ENCODE assay signal across 1 cellular context in the genomic region with DNA sequence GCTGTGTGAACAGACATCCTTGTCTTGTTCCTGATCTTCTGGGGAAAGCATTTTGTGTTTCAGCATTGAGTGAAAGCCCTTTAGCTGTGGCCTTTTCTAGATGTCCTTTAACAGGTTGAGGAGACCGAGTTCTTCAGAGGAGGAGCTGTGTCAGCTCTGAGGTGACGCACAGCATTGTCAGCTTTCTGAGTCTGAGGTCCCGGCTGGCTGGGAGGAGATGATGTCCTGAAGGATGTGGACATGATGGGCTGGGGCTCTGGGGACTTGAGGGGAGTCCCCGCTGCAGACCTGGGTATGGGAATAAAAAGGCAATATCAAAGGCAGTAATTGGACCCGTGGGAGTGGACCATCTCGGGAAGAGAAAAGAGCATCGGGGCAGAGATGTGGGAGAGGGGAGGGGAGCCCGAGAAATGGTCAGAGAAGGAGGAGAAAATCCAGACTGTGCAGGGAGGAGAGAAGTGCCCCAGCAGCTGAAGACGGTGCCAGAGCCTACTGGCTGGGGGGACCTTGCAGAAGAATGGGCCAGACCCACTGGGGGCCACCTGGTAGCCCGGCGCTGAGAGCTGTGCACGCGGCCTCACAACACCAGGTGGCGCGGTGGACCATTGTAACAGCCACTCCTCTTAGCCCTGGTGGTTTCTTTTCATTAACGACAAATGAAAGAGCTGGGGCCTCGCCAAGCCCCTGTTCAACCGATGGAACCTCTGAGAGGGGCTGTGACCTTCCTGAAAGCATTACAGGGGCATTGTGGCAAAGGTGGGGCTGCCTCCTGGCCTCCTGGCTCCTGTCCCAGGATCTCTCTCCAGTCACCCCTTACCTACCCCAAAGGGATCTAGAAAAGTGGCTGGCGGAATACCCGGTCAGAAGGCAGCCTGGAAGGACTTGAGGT.
TF ChIP-seq lines count a peak whose summit lies in the region.

No MANE protein-coding gene starts in this region.

TF ChIP-seq in HepG2, 621 proteins besides CTCF, POLR2A, EP300 and RAD21 (continued from another document and continues in another):
- TF ChIP-seq SNAPC4 (CRISPR knock-in tag; IDR thresholded peaks at IDR 0.05) (no peak), RFXANK (CRISPR knock-in tag; IDR thresholded peaks at IDR 0.05) (no peak), DMAP1 (CRISPR knock-in tag; IDR thresholded peaks at IDR 0.05) (no peak), ZNF792 (CRISPR knock-in tag; IDR thresholded peaks at IDR 0.05) (no peak), FOXA3 (CRISPR knock-in tag; IDR thresholded peaks at IDR 0.05) (peak; percentile 39; the same call in 1 of the 2 replicates), PLSCR1 (CRISPR knock-in tag; IDR thresholded peaks at IDR 0.05; ENCODE audit: borderline replicate concordance) (no peak), ZNF276 (CRISPR knock-in tag; IDR thresholded peaks at IDR 0.05; ENCODE audit: low read depth) (0 out of 2 replicates have a peak, but pooled peaks have one; percentile 27), TFE3 (CRISPR knock-in tag; IDR thresholded peaks at IDR 0.05) (no peak), ZHX2 (IDR thresholded peaks at IDR 0.05; ENCODE audit: low read depth) (no peak), ZHX2 (CRISPR knock-in tag; IDR thresholded peaks at IDR 0.05; ENCODE audit: borderline replicate concordance) (no peak), SP1 (IDR thresholded peaks at IDR 0.05) (no peak), SP1 (CRISPR knock-in tag; IDR thresholded peaks at IDR 0.05) (0 out of 2 replicates have a peak, but pooled peaks have one; percentile 16), ZNF34 (CRISPR knock-in tag; IDR thresholded peaks at IDR 0.05; ENCODE audit: borderline replicate concordance) (no peak), AFF4 (CRISPR knock-in tag; IDR thresholded peaks at IDR 0.05) (no peak), RBAK (CRISPR knock-in tag; IDR thresholded peaks at IDR 0.05) (no peak), ZNF225 (CRISPR knock-in tag; IDR thresholded peaks at IDR 0.05) (no peak), ZNF567 (CRISPR knock-in tag; IDR thresholded peaks at IDR 0.05; ENCODE audit: borderline replicate concordance) (no peak)
- TF ChIP-seq, protein P1, sequence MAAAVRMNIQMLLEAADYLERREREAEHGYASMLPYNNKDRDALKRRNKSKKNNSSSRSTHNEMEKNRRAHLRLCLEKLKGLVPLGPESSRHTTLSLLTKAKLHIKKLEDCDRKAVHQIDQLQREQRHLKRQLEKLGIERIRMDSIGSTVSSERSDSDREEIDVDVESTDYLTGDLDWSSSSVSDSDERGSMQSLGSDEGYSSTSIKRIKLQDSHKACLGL (CRISPR knock-in tag; IDR thresholded peaks at IDR 0.05) = no peak
- TF ChIP-seq, protein P2, sequence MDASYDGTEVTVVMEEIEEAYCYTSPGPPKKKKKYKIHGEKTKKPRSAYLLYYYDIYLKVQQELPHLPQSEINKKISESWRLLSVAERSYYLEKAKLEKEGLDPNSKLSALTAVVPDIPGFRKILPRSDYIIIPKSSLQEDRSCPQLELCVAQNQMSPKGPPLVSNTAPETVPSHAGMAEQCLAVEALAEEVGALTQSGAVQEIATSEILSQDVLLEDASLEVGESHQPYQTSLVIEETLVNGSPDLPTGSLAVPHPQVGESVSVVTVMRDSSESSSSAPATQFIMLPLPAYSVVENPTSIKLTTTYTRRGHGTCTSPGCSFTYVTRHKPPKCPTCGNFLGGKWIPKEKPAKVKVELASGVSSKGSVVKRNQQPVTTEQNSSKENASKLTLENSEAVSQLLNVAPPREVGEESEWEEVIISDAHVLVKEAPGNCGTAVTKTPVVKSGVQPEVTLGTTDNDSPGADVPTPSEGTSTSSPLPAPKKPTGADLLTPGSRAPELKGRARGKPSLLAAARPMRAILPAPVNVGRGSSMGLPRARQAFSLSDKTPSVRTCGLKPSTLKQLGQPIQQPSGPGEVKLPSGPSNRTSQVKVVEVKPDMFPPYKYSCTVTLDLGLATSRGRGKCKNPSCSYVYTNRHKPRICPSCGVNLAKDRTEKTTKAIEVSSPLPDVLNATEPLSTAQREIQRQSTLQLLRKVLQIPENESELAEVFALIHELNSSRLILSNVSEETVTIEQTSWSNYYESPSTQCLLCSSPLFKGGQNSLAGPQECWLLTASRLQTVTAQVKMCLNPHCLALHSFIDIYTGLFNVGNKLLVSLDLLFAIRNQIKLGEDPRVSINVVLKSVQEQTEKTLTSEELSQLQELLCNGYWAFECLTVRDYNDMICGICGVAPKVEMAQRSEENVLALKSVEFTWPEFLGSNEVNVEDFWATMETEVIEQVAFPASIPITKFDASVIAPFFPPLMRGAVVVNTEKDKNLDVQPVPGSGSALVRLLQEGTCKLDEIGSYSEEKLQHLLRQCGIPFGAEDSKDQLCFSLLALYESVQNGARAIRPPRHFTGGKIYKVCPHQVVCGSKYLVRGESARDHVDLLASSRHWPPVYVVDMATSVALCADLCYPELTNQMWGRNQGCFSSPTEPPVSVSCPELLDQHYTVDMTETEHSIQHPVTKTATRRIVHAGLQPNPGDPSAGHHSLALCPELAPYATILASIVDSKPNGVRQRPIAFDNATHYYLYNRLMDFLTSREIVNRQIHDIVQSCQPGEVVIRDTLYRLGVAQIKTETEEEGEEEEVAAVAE (CRISPR knock-in tag; IDR thresholded peaks at IDR 0.05; ENCODE audit: borderline replicate concordance) = no peak
